ENCODE assay signal across 8 cellular contexts in genomic region chr4:139734875-139735380, GRCh38.
DNase-seq lines count a peak whose midpoint lies in the region; ATAC-seq and TF ChIP-seq lines count a peak whose summit lies in the region.

No MANE protein-coding gene starts in this region.

- H3K36me3 Mint-ChIP-seq in activated T-helper 1 cell treated with anti-CD3 and anti-CD28 coated beads, Interleukin-12 subunit alpha, Interleukin-12 subunit beta, Interleukin-2, Interleukin-4 antibody, amounts not matched to agents 30 ng/mL and 10 ng/mL and 1 ng/mL, durations not matched to agents 14 hours and 24 hours and 36 hours (ENCODE audit: low read depth) = no peaks in the 10 kb centered on the region

- intact Hi-C loops in activated T-helper 1 cell treated with anti-CD3 and anti-CD28 coated beads, Interleukin-12 subunit alpha, Interleukin-12 subunit beta, Interleukin-2, Interleukin-4 antibody, amounts not matched to agents 30 ng/mL and 10 ng/mL and 1 ng/mL, durations not matched to agents 14 hours and 24 hours and 36 hours (cut with micrococcal nuclease) = loop anchor here (1.0 to 10.0 kb wide), 8 partner anchors 76 to 625 kb away; partner anchors contain the start of gene MAML3

- POLR2A ChIA-PET in AG04449 (lab: Yijun Ruan, JAX) = no interaction called here

- H3K9me2 ChIP-seq in OCI-LY1 (ENCODE audit: low read depth, low read length) = no peaks in the 10 kb centered on the region

- peak overlapping the region; percentile 66 for H3K4me3 Mint-ChIP-seq in activated T-helper 1 cell treated with anti-CD3 and anti-CD28 coated beads, Interleukin-12 subunit alpha, Interleukin-12 subunit beta, Interleukin-2, Interleukin-4 antibody, amounts not matched to agents 30 ng/mL and 10 ng/mL and 1 ng/mL, durations not matched to agents 14 hours and 24 hours and 36 hours

- H3K27me3 ChIP-seq in HUES48 (ENCODE audit: control insufficient read depth, insufficient read depth, low read length) = peaks cover 26% of the 10 kb centered on the region
- 0 out of 2 replicates have a peak, but pooled peaks cover 4% of the 10 kb centered on the region for H3K27me3 ChIP-seq in OCI-LY1 (ENCODE audit: insufficient read depth, low read length)
- no peaks in the 10 kb centered on the region for H3K27me3 ChIP-seq in fibroblast of lung (ENCODE audit: control insufficient read depth, insufficient read depth, low read length)
- H3K27me3 ChIP-seq in muscle layer of colon (ENCODE audit: control insufficient read depth in 1 of 2, insufficient read depth in 2 of 2, low read length in 2 of 2) = no peaks in the 10 kb centered on the region

- H3K9me3 Mint-ChIP-seq in activated T-helper 1 cell treated with anti-CD3 and anti-CD28 coated beads, Interleukin-12 subunit alpha, Interleukin-12 subunit beta, Interleukin-2, Interleukin-4 antibody, amounts not matched to agents 30 ng/mL and 10 ng/mL and 1 ng/mL, durations not matched to agents 14 hours and 24 hours and 36 hours = no peaks in the 10 kb centered on the region

- TF ChIP-seq CTCF in AG04449 (IDR thresholded peaks at IDR 0.05; ENCODE audit: insufficient read depth, low read length, missing control alignments) (peak; percentile 86), OCI-LY1 (IDR thresholded peaks at IDR 0.05; ENCODE audit: low read length) (peak; percentile 54), fibroblast of lung (conservative IDR thresholded peaks at IDR 0.05 in 1 of 2, IDR thresholded peaks at IDR 0.05 in 1 of 2; ENCODE audit: low read depth in 1 of 2, low read length in 2 of 2) (peak; percentile 49 to 59)

- DNase-seq in AG04449 (ENCODE audit: low read depth, low spot score) = peak; percentile 14
- peak; percentile 42 for DNase-seq in activated T-helper 1 cell treated with anti-CD3 and anti-CD28 coated beads, Interleukin-12 subunit alpha, Interleukin-12 subunit beta, Interleukin-2, Interleukin-4 antibody, amounts not matched to agents 30 ng/mL and 10 ng/mL and 1 ng/mL, durations not matched to agents 14 hours and 24 hours and 36 hours (ENCODE audit: low spot score)
- peak; percentile 83 to 86 for DNase-seq in fibroblast of lung (ENCODE audit: low read depth in 2 of 2)
- DNase-seq in stimulated activated CD8-positive, alpha-beta memory T cell treated with anti-CD3 and anti-CD28 coated beads, Interleukin-7, amount 100 ng/mL, for 4 hours (ENCODE audit: low read depth in 2 of 2) = peak; percentile 11 to 45

- H3K4me2 ChIP-seq in OCI-LY1 (ENCODE audit: low read length) (peak overlapping the region; percentile 5; the same call in 1 of the 2 replicates), fibroblast of lung (ENCODE audit: extremely low read depth, insufficient read depth, low read length) (peak overlapping the region; percentile 87)

- H4K20me1 ChIP-seq in OCI-LY1 (ENCODE audit: insufficient read depth, low read length) (no peaks in the 10 kb centered on the region), fibroblast of lung (ENCODE audit: control insufficient read depth, extremely low read depth, insufficient read depth, low read length) (no peaks in the 10 kb centered on the region)

- H3K4me1 Mint-ChIP-seq in activated T-helper 1 cell treated with anti-CD3 and anti-CD28 coated beads, Interleukin-12 subunit alpha, Interleukin-12 subunit beta, Interleukin-2, Interleukin-4 antibody, amounts not matched to agents 30 ng/mL and 10 ng/mL and 1 ng/mL, durations not matched to agents 14 hours and 24 hours and 36 hours (ENCODE audit: low read depth) = peaks cover 6% of the 10 kb centered on the region

- H3K36me3 ChIP-seq in HUES48 (ENCODE audit: control insufficient read depth, insufficient read depth, low read length) (no peaks in the 10 kb centered on the region), OCI-LY1 (ENCODE audit: insufficient read depth, low read length) (no peaks in the 10 kb centered on the region), fibroblast of lung (ENCODE audit: control insufficient read depth, insufficient read depth, low read length) (no peaks in the 10 kb centered on the region), muscle layer of colon (ENCODE audit: insufficient read depth, low read length) (no peaks in the 10 kb centered on the region)

- no peaks in the 10 kb centered on the region for H3F3A ChIP-seq in OCI-LY1 (ENCODE audit: insufficient read depth, low read length)

- H3K27me3 Mint-ChIP-seq in activated T-helper 1 cell treated with anti-CD3 and anti-CD28 coated beads, Interleukin-12 subunit alpha, Interleukin-12 subunit beta, Interleukin-2, Interleukin-4 antibody, amounts not matched to agents 30 ng/mL and 10 ng/mL and 1 ng/mL, durations not matched to agents 14 hours and 24 hours and 36 hours (ENCODE audit: insufficient read depth) = peaks cover 45% of the 10 kb centered on the region

- H3K27ac ChIP-seq in HUES48 (ENCODE audit: low read depth, low read length) (peak overlapping the region; percentile 73), OCI-LY1 (ENCODE audit: low read depth, low read length, poor library complexity, severe bottlenecking) (no peak overlapping the region), fibroblast of lung (ENCODE audit: insufficient read depth, low read length) (peak overlapping the region; percentile 68), muscle layer of colon (ENCODE audit: low read depth, low read length) (peak overlapping the region; percentile 86)

- CTCF ChIA-PET in AG04449 (lab: Yijun Ruan, JAX) = interaction anchor here (0.7 to 2.9 kb wide), 34 partner anchors 10 to 625 kb away, joined by 3 to 17 read pairs (median 4); no protein-coding TSS in a partner anchor

- peak overlapping the region; percentile 59 for H3K4me3 ChIP-seq in AG04449 (ENCODE audit: low read depth, low read length)
- H3K4me3 ChIP-seq in HUES48 (ENCODE audit: low read depth, low read length) = peak overlapping the region; percentile 63
- H3K4me3 ChIP-seq in OCI-LY1 (ENCODE audit: low read depth, low read length, poor library complexity, severe bottlenecking) = peak overlapping the region; percentile 4
- peak overlapping the region; percentile 49 to 56 (median 53) for H3K4me3 ChIP-seq in fibroblast of lung (replicated peaks in 1 of 4; ENCODE audit: control extremely low read depth in 1 of 4, insufficient read depth in 1 of 4, low read depth in 3 of 4, low read length in 4 of 4)
- peak overlapping the region; percentile 41 to 44 for H3K4me3 ChIP-seq in muscle layer of colon (ENCODE audit: low read depth in 1 of 2, low read length in 2 of 2)

- H3K4me1 ChIP-seq in HUES48 (ENCODE audit: control insufficient read depth, insufficient read depth, low read length) = peaks cover 26% of the 10 kb centered on the region
- H3K4me1 ChIP-seq in OCI-LY1 (ENCODE audit: insufficient read depth, low read length, severe bottlenecking) = peaks cover 15% of the 10 kb centered on the region
- H3K4me1 ChIP-seq in fibroblast of lung (ENCODE audit: control insufficient read depth, extremely low read depth, insufficient read depth, low read length) = peaks cover 3% of the 10 kb centered on the region
- H3K4me1 ChIP-seq in muscle layer of colon (ENCODE audit: insufficient read depth, low read length) = peaks cover 7% of the 10 kb centered on the region

- H3K9me3 ChIP-seq in HUES48 (ENCODE audit: control insufficient read depth, insufficient read depth, low read length) = no peaks in the 10 kb centered on the region
- H3K9me3 ChIP-seq in OCI-LY1 (ENCODE audit: low read length) = no peaks in the 10 kb centered on the region
- no peaks in the 10 kb centered on the region for H3K9me3 ChIP-seq in fibroblast of lung (ENCODE audit: control insufficient read depth, insufficient read depth, low read depth, low read length)
- no peaks in the 10 kb centered on the region for H3K9me3 ChIP-seq in muscle layer of colon (ENCODE audit: low read length)

- H2AFZ ChIP-seq in OCI-LY1 (ENCODE audit: low read length) (no peak overlapping the region), fibroblast of lung (ENCODE audit: low read length) (peak overlapping the region; percentile 78)

- no peak overlapping the region for H3K9ac ChIP-seq in HUES48 (ENCODE audit: low read depth, low read length)
- H3K9ac ChIP-seq in OCI-LY1 (ENCODE audit: low read length) = no peak overlapping the region
- H3K9ac ChIP-seq in fibroblast of lung (ENCODE audit: insufficient read depth, low read length) = peak overlapping the region; percentile 69
- H3K9ac ChIP-seq in muscle layer of colon (ENCODE audit: low read length) = peak overlapping the region; percentile 69

- no peak overlapping the region for H3K27ac Mint-ChIP-seq in activated T-helper 1 cell treated with anti-CD3 and anti-CD28 coated beads, Interleukin-12 subunit alpha, Interleukin-12 subunit beta, Interleukin-2, Interleukin-4 antibody, amounts not matched to agents 30 ng/mL and 10 ng/mL and 1 ng/mL, durations not matched to agents 14 hours and 24 hours and 36 hours

- H3K79me2 ChIP-seq in OCI-LY1 (ENCODE audit: insufficient read depth, low read length) (no peaks in the 10 kb centered on the region), fibroblast of lung (ENCODE audit: control insufficient read depth, insufficient read depth, low read length) (no peaks in the 10 kb centered on the region)

- ATAC-seq in GM19035 (IDR thresholded peaks at IDR 0.05; ENCODE audit: unreplicated experiment) = peak; percentile 59

Comparison
In these comparisons a context has a peak if more than half of its experiments do, and no peak if none do; other contexts are left out.
1. DNase-seq: peak in every context shown above with its lines; median percentile 84 in fibroblast of lung; 42 in activated T-helper 1 cell treated with anti-CD3 and anti-CD28 coated beads, Interleukin-12 subunit alpha, Interleukin-12 subunit beta, Interleukin-2, Interleukin-4 antibody, amounts not matched to agents 30 ng/mL and 10 ng/mL and 1 ng/mL, durations not matched to agents 14 hours and 24 hours and 36 hours; 28 in stimulated activated CD8-positive, alpha-beta memory T cell treated with anti-CD3 and anti-CD28 coated beads, Interleukin-7, amount 100 ng/mL, for 4 hours; 14 in AG04449.
2. H3K4me3 ChIP-seq: peak in every context shown above with its lines; median percentile 63 in HUES48; 59 in AG04449; 53 in fibroblast of lung; 42 in muscle layer of colon; 4 in OCI-LY1.
3. H3K9ac ChIP-seq: peak in fibroblast of lung (single experiment) and muscle layer of colon (single experiment); none in HUES48 (single experiment) and OCI-LY1 (single experiment).
4. Peak in every context shown above with its lines, with median percentiles within 50 percentile points of each other: CTCF ChIP-seq.